In genomic region chr1:94417702-94417961, GRCh38 we compare ENCODE assay signal across 8 cellular contexts. TPM values are rescaled to one million over a fixed set of nuclear protein-coding genes. Genes with fewer than 3 reads are reported as not detected.
DNase-seq lines count a peak whose midpoint lies in the region; ATAC-seq, FAIRE-seq and TF ChIP-seq lines count a peak whose summit lies in the region.

No MANE protein-coding gene starts in this region.

- H3K27ac ChIP-seq in H9 (ENCODE audit: insufficient read length, low read depth, low read length) (no peak overlapping the region), astrocyte (ENCODE audit: low read depth, low read length) (peak overlapping the region; percentile 83), kidney (ENCODE audit: low read depth in 2 of 2, low read length in 2 of 2) (peak overlapping the region; percentile 78 to 83), substantia nigra (ENCODE audit: low read depth, low read length, poor library complexity, severe bottlenecking) (peak overlapping the region; percentile 97)

- H3K27ac Mint-ChIP-seq in H9 (no peak overlapping the region), astrocyte (ENCODE audit: unreplicated experiment) (no peak overlapping the region)

- TF ChIP-seq CTCF in H9 (conservative IDR thresholded peaks at IDR 0.05): no peak
- TF ChIP-seq CTCF in astrocyte (IDR thresholded peaks at IDR 0.05; ENCODE audit: insufficient read depth, low read depth, low read length): no peak
- TF ChIP-seq CTCF in kidney (IDR thresholded peaks at IDR 0.05; ENCODE audit: borderline replicate concordance, extremely low read depth, insufficient read depth): no peak

- H3K79me1 ChIP-seq in H9 (ENCODE audit: insufficient read depth, low read depth, low read length, poor library complexity, severe bottlenecking): no peaks in the 10 kb centered on the region

- H3K9me3 Mint-ChIP-seq in H9: no peaks in the 10 kb centered on the region
- H3K9me3 Mint-ChIP-seq in astrocyte (ENCODE audit: unreplicated experiment): no peaks in the 10 kb centered on the region

- H2AFZ ChIP-seq in H9 (ENCODE audit: low read length) (peak overlapping the region; percentile 76), astrocyte (ENCODE audit: low read depth, low read length) (peak overlapping the region; percentile 88)

- no peak overlapping the region for H3K23ac ChIP-seq in H9 (ENCODE audit: insufficient read length, low read depth, low read length)

- H3K4me3 Mint-ChIP-seq in H9 (no peak overlapping the region), astrocyte (ENCODE audit: unreplicated experiment) (no peak overlapping the region)

- no peak overlapping the region for H2BK15ac ChIP-seq in H9 (ENCODE audit: low read depth, low read length)

- peaks cover 5% of the 10 kb centered on the region for H3K27me3 Mint-ChIP-seq in H9 (ENCODE audit: low read depth)
- H3K27me3 Mint-ChIP-seq in astrocyte (ENCODE audit: low read depth, unreplicated experiment): no peaks in the 10 kb centered on the region

- peaks cover 13% of the 10 kb centered on the region for H3K23me2 ChIP-seq in H9 (ENCODE audit: insufficient read length, low read depth, low read length, poor library complexity, severe bottlenecking)

- no peak for DNase-seq in H9
- DNase-seq in astrocyte (ENCODE audit: low read depth): no peak
- DNase-seq in kidney: no peak
- DNase-seq in substantia nigra (lab: John Stamatoyannopoulos, UW): no peak
- DNase-seq in effector CD4-positive, alpha-beta T cell: no peak
- no peak for DNase-seq in activated CD4-positive, alpha-beta T cell treated with anti-CD3 and anti-CD28 coated beads, Interleukin-2, amount 50 U/mL, for 48 hours

- intact Hi-C loops in kidney (cut with DNase I): no loop called here

- H3K4me1 ChIP-seq in H9 (ENCODE audit: insufficient read depth, low read length) (peaks cover 2% of the 10 kb centered on the region; the same call in 1 of the 2 replicates), astrocyte (ENCODE audit: insufficient read depth, low read length) (peaks cover 20% of the 10 kb centered on the region), kidney (ENCODE audit: control insufficient read depth in 1 of 2, insufficient read depth in 1 of 2, low read depth in 1 of 2, low read length in 2 of 2) (peaks cover 0 to 18% of the 10 kb centered on the region in 2 donors)

- H3K4me1 Mint-ChIP-seq in H9 (peaks cover 17 to 26% of the 10 kb centered on the region in 2 experiments), astrocyte (ENCODE audit: low read depth, unreplicated experiment) (peaks cover 20% of the 10 kb centered on the region)

- no peak overlapping the region for H2BK12ac ChIP-seq in H9 (ENCODE audit: insufficient read length, low read depth, low read length)

- H3K9me3 ChIP-seq in H9 (ENCODE audit: control insufficient read depth, low read depth, low read length) (no peaks in the 10 kb centered on the region), astrocyte (ENCODE audit: insufficient read depth, low read depth, low read length) (no peaks in the 10 kb centered on the region), kidney (ENCODE audit: control insufficient read depth in 1 of 2, low read length in 2 of 2) (no peaks in the 10 kb centered on the region)

- H3K36me3 ChIP-seq in astrocyte (ENCODE audit: insufficient read depth, low read length): no peaks in the 10 kb centered on the region
- no peaks in the 10 kb centered on the region for H3K36me3 ChIP-seq in kidney (ENCODE audit: control insufficient read depth in 1 of 2, insufficient read depth in 2 of 2, low read length in 2 of 2)

- no peak overlapping the region for H4K5ac ChIP-seq in H9 (ENCODE audit: insufficient read length, low read depth, low read length)

- H4K20me1 ChIP-seq in H9 (ENCODE audit: control insufficient read depth, insufficient read depth, insufficient read length) (no peaks in the 10 kb centered on the region), astrocyte (ENCODE audit: insufficient read depth, low read length) (peaks cover 33% of the 10 kb centered on the region)

- H3K18ac ChIP-seq in H9 (ENCODE audit: insufficient read length, low read depth, low read length): peak overlapping the region; percentile 12

- H3K79me2 ChIP-seq in H9 (ENCODE audit: insufficient read depth, low read length) (peaks cover 1% of the 10 kb centered on the region; the same call in 1 of the 2 replicates), astrocyte (ENCODE audit: insufficient read depth, low read length) (peaks cover 43% of the 10 kb centered on the region)

- H3K14ac ChIP-seq in H9 (ENCODE audit: insufficient read depth, low read length): peak overlapping the region; percentile 61; the same call in 1 of the 2 replicates

- H3K4me2 ChIP-seq in H9 (ENCODE audit: insufficient read depth, insufficient read length, low read length) (peak overlapping the region; percentile 85), astrocyte (ENCODE audit: low read length) (peak overlapping the region; percentile 93)

- H2BK120ac ChIP-seq in H9 (ENCODE audit: low read depth, low read length, poor library complexity, severe bottlenecking): no peak overlapping the region

- peak overlapping the region; percentile 78 for H3K9ac ChIP-seq in H9 (ENCODE audit: extremely low read depth, insufficient read length, low read length)
- peak overlapping the region; percentile 84 for H3K9ac ChIP-seq in astrocyte (ENCODE audit: low read length)
- peak overlapping the region; percentile 66 to 76 for H3K9ac ChIP-seq in kidney (ENCODE audit: low read length in 2 of 2)

- H4K91ac ChIP-seq in H9 (ENCODE audit: insufficient read length, low read depth, low read length): no peak overlapping the region

- peak overlapping the region; percentile 84 for H3K4me3 ChIP-seq in astrocyte (ENCODE audit: insufficient read depth, low read depth, low read length)
- peak overlapping the region; percentile 62 to 92 for H3K4me3 ChIP-seq in kidney (ENCODE audit: low read length in 2 of 2)

- H3T11ph ChIP-seq in H9 (ENCODE audit: low read length): no peak overlapping the region

- no peak overlapping the region for H3K4ac ChIP-seq in H9 (ENCODE audit: low read depth, low read length)

- no peaks in the 10 kb centered on the region for H3K36me3 Mint-ChIP-seq in H9 (ENCODE audit: insufficient read depth in 1 of 3, low read depth in 3 of 3)
- peaks cover 2% of the 10 kb centered on the region for H3K36me3 Mint-ChIP-seq in astrocyte (ENCODE audit: low read depth, unreplicated experiment)

- no peak overlapping the region for H4K8ac ChIP-seq in H9 (replicated peaks; ENCODE audit: insufficient read length, low read depth, low read length)

- FAIRE-seq in astrocyte (lab: Jason Lieb, UNC) (no peak), kidney (lab: Jason Lieb, UNC) (no peak)

- H3K27me3 ChIP-seq in H9 (ENCODE audit: insufficient read depth, low read length) (no peaks in the 10 kb centered on the region), astrocyte (ENCODE audit: insufficient read depth, low read length) (no peaks in the 10 kb centered on the region)

- H2BK20ac ChIP-seq in H9 (ENCODE audit: low read depth, low read length, poor library complexity, severe bottlenecking): no peak overlapping the region

- no peak overlapping the region for H2AK5ac ChIP-seq in H9 (ENCODE audit: insufficient read length, low read length)

- WGBS in H9 (ENCODE audit: extremely low coverage, insufficient read length, low lambda C conversion rate): no CpG with 5 or more reads among the region's 9 CpGs

- H3K56ac ChIP-seq in H9 (ENCODE audit: insufficient read length, low read depth, low read length): no peak overlapping the region

- ATAC-seq in HG03469 (IDR thresholded peaks at IDR 0.05; ENCODE audit: unreplicated experiment) (no peak), HG03442 (IDR thresholded peaks at IDR 0.05; ENCODE audit: unreplicated experiment) (no peak)

- no peak overlapping the region for H2BK5ac ChIP-seq in H9 (ENCODE audit: insufficient read length, low read length)

RNA-seq across cellular contexts. Expression of gene ABCD3, which starts 0.6 kb away (rescaled TPM):
- total RNA-seq in H9 (2021): 32.0 and 35.2 TPM in 2 replicates
- 38.4 and 41.6 TPM in 2 replicates for total RNA-seq in astrocyte
- 65.1 TPM for total RNA-seq in kidney
- polyA plus RNA-seq in kidney (ENCODE audit: insufficient read depth, low read depth, low replicate concordance): 43.2 TPM
